ENCODE assay signal across 8 cellular contexts in the genomic region with DNA sequence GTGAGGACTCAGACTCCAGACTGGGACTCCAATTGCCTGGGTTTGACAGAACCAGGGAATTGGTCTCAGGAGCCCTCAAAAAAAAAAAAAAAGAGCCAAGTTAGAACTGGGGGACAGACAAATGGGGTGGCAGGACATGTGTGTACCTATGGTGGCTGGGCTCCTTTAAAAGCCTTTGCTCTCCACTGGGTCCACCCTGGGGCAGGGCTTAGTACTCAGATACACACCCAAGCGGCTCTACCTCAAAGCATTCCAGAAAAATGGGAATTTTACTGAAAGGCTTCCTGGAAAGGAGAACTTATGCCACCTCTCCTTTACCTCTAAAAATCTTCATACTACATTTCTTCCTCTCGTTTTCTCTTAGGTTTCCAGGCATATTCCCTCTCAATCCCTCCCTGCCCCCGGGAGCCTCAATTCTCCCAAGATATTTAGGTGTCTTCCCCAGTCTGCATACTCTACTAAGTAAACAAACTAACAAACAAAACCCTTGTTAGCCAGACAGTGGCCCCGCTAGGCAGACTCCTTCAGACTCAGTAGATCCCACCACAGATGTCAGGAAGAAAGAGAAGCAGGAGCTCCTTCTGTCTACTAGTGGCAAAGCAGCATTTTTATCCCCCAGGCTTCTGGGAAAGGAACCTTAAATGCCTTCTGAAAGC. TPM values are rescaled to one million over a fixed set of nuclear protein-coding genes. Genes with fewer than 3 reads are reported as not detected.
DNase-seq lines count a peak whose midpoint lies in the region; ATAC-seq, FAIRE-seq and TF ChIP-seq lines count a peak whose summit lies in the region.

No MANE protein-coding gene starts in this region.

- H3K4me3 ChIP-seq in BJ (ENCODE audit: low read depth, low read length) = peak overlapping the region; percentile 89
- H3K4me3 ChIP-seq in H1 (ENCODE audit: extremely low read depth in 1 of 4, insufficient read depth in 2 of 4, low read depth in 3 of 4, low read length in 4 of 4) = peak overlapping the region; percentile 76 to 100 (median 96)
- peak overlapping the region; percentile 95 for H3K4me3 ChIP-seq in neural cell (ENCODE audit: low read length)

- CTCF ChIA-PET in BJ (lab: Yijun Ruan, JAX) = interaction anchor here (0.8 to 2.8 kb wide), 12 partner anchors 9 to 180 kb away, joined by 3 to 19 read pairs (median 4); partner anchors contain the start of genes PAFAH1B2 and SIDT2
- CTCF ChIA-PET in H1 (lab: Charles Lee; ENCODE audit: partially characterized antibody) = interaction anchor here (0.8 to 25.0 kb wide), 12 partner anchors 11 to 495 kb away, joined by 3 to 449 read pairs (median 4); partner anchors contain the start of genes SIDT2 and TAGLN

- ATAC-seq in GM19351 (IDR thresholded peaks at IDR 0.05; ENCODE audit: unreplicated experiment) = no peak

- no peak overlapping the region for H2BK5ac ChIP-seq in H1 (ENCODE audit: low read depth, low read length)

- H3K4me2 ChIP-seq in H1 (ENCODE audit: insufficient read depth in 1 of 2, low read depth in 2 of 2, low read length in 2 of 2) = peak overlapping the region; percentile 93 to 96
- peak overlapping the region; percentile 96 for H3K4me2 ChIP-seq in neural cell (ENCODE audit: low read length)

- H3K4me1 ChIP-seq in H1 (replicated peaks in 1 of 4; ENCODE audit: control insufficient read depth in 3 of 4, insufficient read depth in 4 of 4, low read length in 3 of 4) = peaks cover 0 to 8% (median 2%) of the 10 kb centered on the region in 4 experiments; a peak in 3 of 7 replicates

- H3K36me3 ChIP-seq in BJ (ENCODE audit: control insufficient read depth, insufficient read depth, low read length) (peaks cover 22% of the 10 kb centered on the region), H1 (ENCODE audit: control insufficient read depth in 2 of 4, insufficient read depth in 4 of 4, low read length in 3 of 4) (peaks cover 4 to 13% (median 7%) of the 10 kb centered on the region in 4 experiments; a peak in 7 of 8 replicates), neural cell (ENCODE audit: insufficient read depth, low read length) (no peaks in the 10 kb centered on the region)

- peaks cover 0 to 38% of the 10 kb centered on the region in 2 experiments; a peak in 2 of 4 replicates for H3K79me2 ChIP-seq in H1 (ENCODE audit: control insufficient read depth in 1 of 2, insufficient read depth in 2 of 2, low read length in 2 of 2)
- peaks cover 49% of the 10 kb centered on the region for H3K79me2 ChIP-seq in neural cell (replicated peaks; ENCODE audit: insufficient read depth, low read length)

- no peak overlapping the region for H3K4ac ChIP-seq in H1 (replicated peaks; ENCODE audit: insufficient read length, low read depth, low read length)

- peaks cover 7% of the 10 kb centered on the region; the same call in 1 of the 2 replicates for H3K79me1 ChIP-seq in H1 (ENCODE audit: low read depth, low read length)

- TF ChIP-seq CTCF in BJ (IDR thresholded peaks at IDR 0.05; ENCODE audit: insufficient read depth, low read depth, low read length) (no peak), H1 (IDR thresholded peaks at IDR 0.05; ENCODE audit: control extremely low read depth in 1 of 3, insufficient read depth in 1 of 3, low read depth in 1 of 3, low read length in 3 of 3) (no peak), neural cell (IDR thresholded peaks at IDR 0.05; ENCODE audit: poor library complexity, severe bottlenecking) (no peak)

- H3K9me2 ChIP-seq in neural cell (ENCODE audit: insufficient read depth, low read length) = no peaks in the 10 kb centered on the region

- H2BK20ac ChIP-seq in H1 (ENCODE audit: low read length) = no peak overlapping the region

- DNase-seq in BJ (ENCODE audit: low read depth) (no peak), NAMALWA (ENCODE audit: low spot score) (peak; percentile 44), H1 (ENCODE audit: low read depth in 1 of 2, low spot score in 2 of 2) (no peak), amygdala (lab: John Stamatoyannopoulos, UW) (no peak), GDM1 (lab: John Stamatoyannopoulos, UW) (no peak)
- no peak for DNase-seq in activated CD4-positive, alpha-beta T cell treated with anti-CD3 and anti-CD28 coated beads for 1 hour

- no peak overlapping the region for H2AK5ac ChIP-seq in H1 (ENCODE audit: low read depth, low read length)

- H2AFZ ChIP-seq in H1 (ENCODE audit: low read length) (no peak overlapping the region), neural cell (ENCODE audit: low read depth, low read length) (no peak overlapping the region)

- H3F3A ChIP-seq in neural cell (ENCODE audit: insufficient read depth, low read length, poor library complexity, severe bottlenecking) = no peaks in the 10 kb centered on the region

- H2BK15ac ChIP-seq in H1 (ENCODE audit: low read length) = no peak overlapping the region

- H4K8ac ChIP-seq in H1 (ENCODE audit: extremely low read depth, insufficient read depth, low read length) = no peak overlapping the region

- POLR2A ChIA-PET in BJ (lab: Charles Lee) (interaction anchor here (1.0 kb wide), 1 partner anchor 53 kb away, joined by 3 read pairs; the partner anchor contains the start of gene SIDT2), H1 (lab: Charles Lee; ENCODE audit: partially characterized antibody) (interaction anchor here (0.7 to 6.0 kb wide), 9 partner anchors 9 to 444 kb away, joined by 3 to 53 read pairs (median 3); partner anchors contain the start of genes PAFAH1B2 and SIDT2)

- no peak for TF ChIP-seq EP300 in H1 (IDR thresholded peaks at IDR 0.05; ENCODE audit: borderline replicate concordance in 1 of 2, low read depth in 2 of 2, low read length in 2 of 2)
- TF ChIP-seq EP300 in neural cell (conservative IDR thresholded peaks at IDR 0.05; ENCODE audit: poor library complexity, severe bottlenecking) = no peak

- H3K23me2 ChIP-seq in H1 (ENCODE audit: low read depth, low read length) = peaks cover 7% of the 10 kb centered on the region

- H4K20me1 ChIP-seq in H1 (replicated peaks in 1 of 2; ENCODE audit: control insufficient read depth in 1 of 2, insufficient read depth in 2 of 2, low read length in 2 of 2) (peaks cover 1 to 2% of the 10 kb centered on the region in 2 experiments), neural cell (ENCODE audit: insufficient read depth) (no peaks in the 10 kb centered on the region)

- FAIRE-seq in H1 (lab: Jason Lieb, UNC) = no peak

- no peak for TF ChIP-seq POLR2A in H1 (IDR thresholded peaks at IDR 0.05; ENCODE audit: control extremely low read depth in 1 of 2, low read depth in 2 of 2, low read length in 2 of 2)

- H3K27ac ChIP-seq in H1 (ENCODE audit: low read depth, low read length) (no peak overlapping the region), neural cell (ENCODE audit: low read length) (peak overlapping the region; percentile 99)

- H3K27me3 ChIP-seq in BJ (ENCODE audit: control insufficient read depth, insufficient read depth, low read length) = no peaks in the 10 kb centered on the region
- H3K27me3 ChIP-seq in H1 (replicated peaks in 1 of 4; ENCODE audit: control insufficient read depth in 3 of 4, extremely low read depth in 1 of 4, insufficient read depth in 3 of 4, low read length in 3 of 4) = no peaks in the 10 kb centered on the region
- H3K27me3 ChIP-seq in neural cell (ENCODE audit: insufficient read depth, low read depth, low read length) = no peaks in the 10 kb centered on the region

- H3K23ac ChIP-seq in H1 (ENCODE audit: insufficient read length) = no peak overlapping the region

- H3K9ac ChIP-seq in H1 (replicated peaks in 1 of 4; ENCODE audit: extremely low read depth in 1 of 4, low read depth in 3 of 4, low read length in 3 of 4) (peak overlapping the region in 3 of 4 experiments; percentile 0 to 72 (median 67); a peak in 5 of 7 replicates), neural cell (ENCODE audit: low read length) (peak overlapping the region; percentile 99)

- H2BK12ac ChIP-seq in H1 (ENCODE audit: low read depth, low read length) = no peak overlapping the region

- H3K18ac ChIP-seq in H1 (ENCODE audit: extremely low read depth, low read length) = no peak overlapping the region

- no peak overlapping the region for H4K5ac ChIP-seq in H1 (ENCODE audit: insufficient read length, low read depth, low read length)

- H3K56ac ChIP-seq in H1 (replicated peaks; ENCODE audit: insufficient read length, low read depth, low read length) = no peak overlapping the region

- no peak overlapping the region for H4K91ac ChIP-seq in H1 (replicated peaks; ENCODE audit: insufficient read length, low read length)

- H3K14ac ChIP-seq in H1 (ENCODE audit: insufficient read length) = no peak overlapping the region

- TF ChIP-seq RAD21 in H1 (IDR thresholded peaks at IDR 0.05 in 1 of 2, conservative IDR thresholded peaks at IDR 0.05 in 1 of 2; ENCODE audit: low read depth in 2 of 2, low read length in 2 of 2) (no peak), neural cell (conservative IDR thresholded peaks at IDR 0.05) (no peak)

- 53 to 100% methylated on average over 1 to 4 of the region's 4 CpGs for WGBS in H1 (ENCODE audit: extremely low coverage in 1 of 2, insufficient coverage in 1 of 2, insufficient read length in 1 of 2, insufficient replicate concordance in 2 of 2, low coverage in 1 of 2, low lambda C conversion rate in 2 of 2, missing lambda C conversion rate in 1 of 2), 2 experiments

- no peak overlapping the region for H2BK120ac ChIP-seq in H1 (replicated peaks; ENCODE audit: low read depth, low read length)

- H3K9me3 ChIP-seq in H1 (ENCODE audit: insufficient read depth in 2 of 2, low read depth in 1 of 2, low read length in 1 of 2) (no peaks in the 10 kb centered on the region), neural cell (ENCODE audit: low read length) (no peaks in the 10 kb centered on the region)

RNA-seq across cellular contexts. Expression of gene PCSK7, which starts 0.8 kb away (rescaled TPM):
- polyA plus RNA-seq in BJ (2011; rRNA removed) (20.8 and 32.8 TPM in 2 replicates), H1 (2011; rRNA removed) (23.4 and 38.8 TPM in 2 replicates), neural cell (44.4 and 61.4 TPM in 2 replicates)
- polyA minus RNA-seq in BJ (2011; rRNA and poly(A)+ RNA removed) = 28.9 and 29.6 TPM in 2 replicates
- 38.5 and 45.6 TPM in 2 replicates for total RNA-seq in H1 (2021; fragmentation: NEBNext Ultra II Directional; extraction: Animal tissue kit (Norgen Biotek cat#: 25700))
- 33.3 TPM for polyA plus RNA-seq in H1 (2011; cell fraction: cytosol; rRNA removed)
- polyA plus RNA-seq in H1 (2011; cell fraction: nucleus; rRNA removed) = 67.6 TPM
- 26.1 to 32.5 TPM (median 31.3 TPM) in 4 replicates for polyA plus RNA-seq in H1 (2012, experiment 1 of 2)
- 15.2 TPM for polyA plus RNA-seq in H1 (2012, experiment 2 of 2)
- polyA plus RNA-seq in H1 (2013, experiment 1 of 2) = 20.6 TPM
- polyA plus RNA-seq in H1 (2013, experiment 2 of 2) = 21.3 TPM
- polyA minus RNA-seq in H1 (2011; rRNA and poly(A)+ RNA removed) = 30.3 and 32.9 TPM in 2 replicates
- 23.0 TPM for polyA minus RNA-seq in H1 (2011; cell fraction: cytosol; rRNA and poly(A)+ RNA removed)
- polyA minus RNA-seq in H1 (2011; cell fraction: nucleus; rRNA and poly(A)+ RNA removed) = 30.8 TPM
- polyA minus RNA-seq in neural cell = 43.1 and 45.8 TPM in 2 replicates

RNA-seq across cellular contexts. Expression of gene RNF214, which starts 1.4 kb away (rescaled TPM):
- polyA plus RNA-seq in BJ (2011; rRNA removed) (11.5 and 17.1 TPM in 2 replicates), H1 (2011; rRNA removed) (34.9 and 35.3 TPM in 2 replicates), neural cell (6.7 and 7.6 TPM in 2 replicates)
- 25.8 and 26.0 TPM in 2 replicates for polyA minus RNA-seq in BJ (2011; rRNA and poly(A)+ RNA removed)
- 33.7 and 35.6 TPM in 2 replicates for total RNA-seq in H1 (2021; fragmentation: NEBNext Ultra II Directional; extraction: Animal tissue kit (Norgen Biotek cat#: 25700))
- polyA plus RNA-seq in H1 (2011; cell fraction: cytosol; rRNA removed) = 20.7 TPM
- polyA plus RNA-seq in H1 (2011; cell fraction: nucleus; rRNA removed) = 80.8 TPM
- polyA plus RNA-seq in H1 (2012, experiment 1 of 2) = 18.8 to 22.7 TPM (median 20.3 TPM) in 4 replicates
- 4.6 TPM for polyA plus RNA-seq in H1 (2012, experiment 2 of 2)
- polyA plus RNA-seq in H1 (2013, experiment 1 of 2) = 18.8 TPM
- 17.3 TPM for polyA plus RNA-seq in H1 (2013, experiment 2 of 2)
- polyA minus RNA-seq in H1 (2011; rRNA and poly(A)+ RNA removed) = 79.0 and 79.9 TPM in 2 replicates
- polyA minus RNA-seq in H1 (2011; cell fraction: cytosol; rRNA and poly(A)+ RNA removed) = 23.1 TPM
- 39.3 TPM for polyA minus RNA-seq in H1 (2011; cell fraction: nucleus; rRNA and poly(A)+ RNA removed)
- 22.9 and 26.6 TPM in 2 replicates for polyA minus RNA-seq in neural cell

RNA-seq across cellular contexts. Expression of gene TAGLN, which starts 31.9 kb away (rescaled TPM):
- 5,131 and 6,322 TPM in 2 replicates for polyA plus RNA-seq in BJ (2011; rRNA removed)
- polyA minus RNA-seq in BJ (2011; rRNA and poly(A)+ RNA removed) = 562 and 936 TPM in 2 replicates
- 300 and 301 TPM in 2 replicates for total RNA-seq in H1 (2021; fragmentation: NEBNext Ultra II Directional; extraction: Animal tissue kit (Norgen Biotek cat#: 25700))
- polyA plus RNA-seq in H1 (2011; rRNA removed) = 140 and 150 TPM in 2 replicates
- 178 TPM for polyA plus RNA-seq in H1 (2011; cell fraction: cytosol; rRNA removed)
- 132 TPM for polyA plus RNA-seq in H1 (2011; cell fraction: nucleus; rRNA removed)
- polyA plus RNA-seq in H1 (2012, experiment 1 of 2) = 186 to 274 TPM (median 201 TPM) in 4 replicates
- polyA plus RNA-seq in H1 (2012, experiment 2 of 2) = 415 TPM
- 193 TPM for polyA plus RNA-seq in H1 (2013, experiment 1 of 2)
- 186 TPM for polyA plus RNA-seq in H1 (2013, experiment 2 of 2)
- 97.7 and 118 TPM in 2 replicates for polyA minus RNA-seq in H1 (2011; rRNA and poly(A)+ RNA removed)
- polyA minus RNA-seq in H1 (2011; cell fraction: cytosol; rRNA and poly(A)+ RNA removed) = 36.1 TPM
- 59.7 TPM for polyA minus RNA-seq in H1 (2011; cell fraction: nucleus; rRNA and poly(A)+ RNA removed)
- 15.7 and 22.9 TPM in 2 replicates for polyA plus RNA-seq in neural cell
- polyA minus RNA-seq in neural cell = 6.3 and 6.4 TPM in 2 replicates

RNA-seq across cellular contexts. Expression of gene SIDT2, which starts 52.6 kb away (rescaled TPM):
- polyA plus RNA-seq in BJ (2011; rRNA removed) (44.4 and 71.3 TPM in 2 replicates), H1 (2011; rRNA removed) (21.1 and 26.7 TPM in 2 replicates), neural cell (11.1 and 11.8 TPM in 2 replicates)
- 75.4 and 78.3 TPM in 2 replicates for polyA minus RNA-seq in BJ (2011; rRNA and poly(A)+ RNA removed)
- 14.6 and 18.5 TPM in 2 replicates for total RNA-seq in H1 (2021; fragmentation: NEBNext Ultra II Directional; extraction: Animal tissue kit (Norgen Biotek cat#: 25700))
- 15.5 TPM for polyA plus RNA-seq in H1 (2011; cell fraction: cytosol; rRNA removed)
- polyA plus RNA-seq in H1 (2011; cell fraction: nucleus; rRNA removed) = 85.9 TPM
- 13.3 to 18.4 TPM (median 14.8 TPM) in 4 replicates for polyA plus RNA-seq in H1 (2012, experiment 1 of 2)
- polyA plus RNA-seq in H1 (2012, experiment 2 of 2) = 12.4 TPM
- 15.5 TPM for polyA plus RNA-seq in H1 (2013, experiment 1 of 2)
- polyA plus RNA-seq in H1 (2013, experiment 2 of 2) = 14.7 TPM
- 27.2 and 33.9 TPM in 2 replicates for polyA minus RNA-seq in H1 (2011; rRNA and poly(A)+ RNA removed)
- 12.8 TPM for polyA minus RNA-seq in H1 (2011; cell fraction: cytosol; rRNA and poly(A)+ RNA removed)
- polyA minus RNA-seq in H1 (2011; cell fraction: nucleus; rRNA and poly(A)+ RNA removed) = 35.6 TPM
- polyA minus RNA-seq in neural cell = 19.9 and 29.2 TPM in 2 replicates

Comparison
In these comparisons a context has a peak if more than half of its experiments do, and no peak if none do; other contexts are left out.
1. RNA of gene TAGLN, which starts 31.9 kb away (polyA plus RNA-seq): 5,131 to 6,322 TPM in BJ; 132 to 415 TPM in H1 and 15.7 to 22.9 TPM in neural cell; every median in the first group is over 10 times any median in the second.
2. Peak in every context shown above with its lines, with median percentiles within 50 percentile points of each other: H3K4me3 ChIP-seq.